ENCODE assay signal across 8 cellular contexts in the genomic region with DNA sequence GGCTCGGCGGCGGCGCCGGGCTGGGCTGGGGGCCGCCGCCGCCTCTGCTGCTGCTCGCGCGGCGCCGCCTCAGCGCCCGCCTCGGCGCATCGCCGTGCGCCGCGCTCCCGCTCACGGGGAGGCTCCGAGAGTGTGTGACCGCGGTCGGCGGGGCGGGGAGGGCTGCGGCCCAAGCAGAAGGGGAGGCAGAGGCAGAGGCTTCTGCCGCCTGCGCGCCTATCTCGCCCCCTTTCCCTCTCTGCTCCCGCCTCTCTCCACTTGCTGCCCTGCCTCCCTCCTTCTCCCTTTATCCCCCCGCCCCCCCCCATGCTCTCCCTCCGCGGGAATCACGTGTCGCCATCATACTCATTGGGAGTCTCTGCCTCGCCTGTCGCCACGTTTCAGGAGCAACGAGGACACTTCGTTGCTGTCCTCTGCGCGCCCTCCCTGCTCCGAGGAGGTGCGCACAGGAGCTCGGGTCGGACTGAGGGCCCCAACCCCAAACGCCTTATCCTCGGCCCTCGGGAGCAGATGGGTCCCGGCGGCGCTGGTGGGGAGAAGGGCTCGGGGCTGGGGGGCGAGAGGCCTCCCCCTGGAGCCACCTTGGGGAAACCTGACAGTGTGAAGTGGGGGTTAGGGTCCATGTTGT. TPM values are rescaled to one million over a fixed set of nuclear protein-coding genes. Genes with fewer than 3 reads are reported as not detected.
DNase-seq lines count a peak whose midpoint lies in the region; ATAC-seq lines count a peak whose summit lies in the region.

A gene with protein sequence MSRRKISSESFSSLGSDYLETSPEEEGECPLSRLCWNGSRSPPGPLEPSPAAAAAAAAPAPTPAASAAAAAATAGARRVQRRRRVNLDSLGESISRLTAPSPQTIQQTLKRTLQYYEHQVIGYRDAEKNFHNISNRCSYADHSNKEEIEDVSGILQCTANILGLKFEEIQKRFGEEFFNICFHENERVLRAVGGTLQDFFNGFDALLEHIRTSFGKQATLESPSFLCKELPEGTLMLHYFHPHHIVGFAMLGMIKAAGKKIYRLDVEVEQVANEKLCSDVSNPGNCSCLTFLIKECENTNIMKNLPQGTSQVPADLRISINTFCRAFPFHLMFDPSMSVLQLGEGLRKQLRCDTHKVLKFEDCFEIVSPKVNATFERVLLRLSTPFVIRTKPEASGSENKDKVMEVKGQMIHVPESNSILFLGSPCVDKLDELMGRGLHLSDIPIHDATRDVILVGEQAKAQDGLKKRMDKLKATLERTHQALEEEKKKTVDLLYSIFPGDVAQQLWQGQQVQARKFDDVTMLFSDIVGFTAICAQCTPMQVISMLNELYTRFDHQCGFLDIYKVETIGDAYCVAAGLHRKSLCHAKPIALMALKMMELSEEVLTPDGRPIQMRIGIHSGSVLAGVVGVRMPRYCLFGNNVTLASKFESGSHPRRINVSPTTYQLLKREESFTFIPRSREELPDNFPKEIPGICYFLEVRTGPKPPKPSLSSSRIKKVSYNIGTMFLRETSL (minus strand): TSS at position 203 of the 628 bp plus-strand sequence. CDS start 421 bp downstream, outside the sequence.

- H3K27ac ChIP-seq in skeletal muscle tissue (ENCODE audit: low read depth, low read length) = no peak within 1 kb of the TSS

- DNase-seq in DMS79 (lab: John Stamatoyannopoulos, UW) = peak; percentile 9
- DNase-seq in HT1080 (ENCODE audit: low read depth) = peak; percentile 15
- peak in 42 of 56 donors; percentile 13 to 69 (median 47) for DNase-seq in amygdala (lab: John Stamatoyannopoulos, UW)
- peak in 43 of 51 donors; percentile 6 to 80 (median 45) for DNase-seq in hypothalamus (lab: John Stamatoyannopoulos, UW)
- no peak for DNase-seq in middle frontal gyrus (ENCODE audit: extremely low spot score, low spot score)
- no peak for DNase-seq in kidney glomerular epithelial cell (lab: John Stamatoyannopoulos, UW)

- H3K4me1 ChIP-seq in skeletal muscle tissue (ENCODE audit: control insufficient read depth in 3 of 3, insufficient read depth in 3 of 3, low read length in 3 of 3) = peaks cover 3 to 10% (median 9%) of the 10 kb centered on the region in 3 donors

- H3K9me3 ChIP-seq in skeletal muscle tissue (ENCODE audit: control insufficient read depth in 3 of 3, low read length in 3 of 3) = no peaks in the 10 kb centered on the region

- no peaks in the 10 kb centered on the region for H3K36me3 ChIP-seq in skeletal muscle tissue (ENCODE audit: control insufficient read depth in 3 of 3, insufficient read depth in 3 of 3, low read length in 3 of 3)

- peak within 1 kb of the TSS; percentile 58 to 64 (median 64) for H3K4me3 ChIP-seq in skeletal muscle tissue (ENCODE audit: low read length in 3 of 3)

- peaks cover 19 to 24% (median 22%) of the 10 kb centered on the region in 3 donors for H3K27me3 ChIP-seq in skeletal muscle tissue (ENCODE audit: control insufficient read depth in 3 of 3, insufficient read depth in 3 of 3, low read length in 3 of 3)

- H3K9ac ChIP-seq in skeletal muscle tissue (ENCODE audit: low read depth in 1 of 3, low read length in 3 of 3) = peak within 1 kb of the TSS in 2 of 3 donors; percentile 27 to 45

- ATAC-seq in GM21360 (IDR thresholded peaks at IDR 0.05; ENCODE audit: unreplicated experiment) = peak; percentile 45

RNA-seq across cellular contexts. Expression of the gene that starts here (rescaled TPM):
- total RNA-seq in HT1080 (2014; rRNA removed; shearing (Covaris generic)) = 0.27 and 0.84 TPM in 2 replicates
- polyA plus RNA-seq in HT1080 (2015; cell fraction: cytosol; rRNA removed) = 0.14 and 0.16 TPM in 2 replicates
- 0.23 and 0.35 TPM in 2 replicates for polyA plus RNA-seq in HT1080 (2015; cell fraction: nucleus; rRNA removed)
- total RNA-seq in skeletal muscle tissue = 15.7 TPM

Comparison
In these comparisons a context has a peak if more than half of its experiments do, and no peak if none do; other contexts are left out.
1. Peak in DNase-seq in HT1080; RNA of the gene not detected or under 1 TPM.
2. DNase-seq: peak in DMS79 (single experiment), amygdala (42 of 56) and hypothalamus (43 of 51); none in middle frontal gyrus (single experiment) and kidney glomerular epithelial cell (single experiment).